In genomic region chr16:54980821-54981220, GRCh38 we compare ENCODE assay signal across 28 cellular contexts. TPM values are rescaled to one million over a fixed set of nuclear protein-coding genes. Genes with fewer than 3 reads are reported as not detected.
"Had no signal": no experiment of that assay in that cellular context is flagged by ENCODE, and none has a peak within 500 bp of the region (broad histone marks: within the 10 kb centered on the region; RNA-seq: fewer than 3 reads in every experiment).

No MANE protein-coding gene starts in this region.

- ATAC-seq: left colon; left lung; lower lobe of right lung; naive thymus-derived CD4-positive, alpha-beta T cell; pancreas; right cardiac atrium; sciatic nerve; stimulated activated effector memory CD8-positive, alpha-beta T cell treated with anti-CD3 and anti-CD28 coated beads, Interleukin-12 subunit alpha, Interleukin-12 subunit beta, amount 100 ng/mL, for 72 hours; upper lobe of right lung had no signal

- H3K9me3 ChIP-seq: left lung, lower lobe of right lung, pancreas, prostate gland, spleen, suprapubic skin, thoracic aorta, tibial artery, upper lobe of right lung had no signal

- H3K36me3 ChIP-seq: left lung, lower lobe of right lung, pancreas, prostate gland, spleen, suprapubic skin, thoracic aorta, tibial artery, upper lobe of right lung had no signal

- H3K4me1 ChIP-seq: left lung, lower lobe of right lung, pancreas, prostate gland, spleen, suprapubic skin, upper lobe of right lung had no signal

- H3K27me3 ChIP-seq: left lung, pancreas, suprapubic skin, tibial artery, upper lobe of right lung had no signal

- H3K27ac ChIP-seq: left lung, lower lobe of right lung, pancreas, prostate gland, spleen, suprapubic skin, thoracic aorta, tibial artery, upper lobe of right lung had no signal

- DNase-seq: hypothalamus; immature natural killer cell; kidney; left colon; left lung; lower lobe of right lung; mammary epithelial cell; mesenchymal stem cell; naive thymus-derived CD4-positive, alpha-beta T cell; nucleus accumbens; pancreas; posterior cingulate gyrus; retina; right cardiac atrium; small intestine; spleen; stimulated activated CD4-positive, alpha-beta T cell treated with anti-CD3 and anti-CD28 coated beads, Interleukin-4, amount 100 ng/mL, for 24 hours; stimulated activated naive CD4-positive, alpha-beta T cell; tibial artery; trophoblast cell; upper lobe of right lung had no signal

- H3K4me3 ChIP-seq: left lung, lower lobe of right lung, pancreas, prostate gland, spleen, suprapubic skin, thoracic aorta, tibial artery, upper lobe of right lung had no signal

RNA-seq across cellular contexts. Expression of gene IRX5, which starts 50.2 kb away (rescaled TPM):
- total RNA-seq: left colon; liver; natural killer cell treated with Interleukin-12 subunit alpha and Interleukin-12 subunit beta and Interleukin-15 and Interleukin-18, amount 100 ng/mL, for 72 hours; spleen had no signal
- polyA plus RNA-seq: immature natural killer cell; liver; naive thymus-derived CD4-positive, alpha-beta T cell; spleen had no signal
